8 cellular contexts compared by ENCODE assay signal in genomic region chr1:75724472-75725022, GRCh38. TPM values are rescaled to one million over a fixed set of nuclear protein-coding genes. Genes with fewer than 3 reads are reported as not detected.
DNase-seq lines count a peak whose midpoint lies in the region; ATAC-seq, FAIRE-seq and TF ChIP-seq lines count a peak whose summit lies in the region.

ACADM (plus strand) TSS chr1:75724709; CDS start chr1:75724788, 79 bp downstream.

- intact Hi-C loops in mucosa of descending colon (cut with DNase I, micrococcal nuclease), result loop anchor here in 1 of 2 donors (10.0 kb wide), 1 partner anchor 60 kb away; the partner anchor contains the start of gene RABGGTB

- H3K4me3 ChIP-seq in OCI-LY3 (ENCODE audit: low read length) (peak within 1 kb of the TSS; percentile 99), mucosa of descending colon (peak within 1 kb of the TSS; percentile 62)

- peak within 1 kb of the TSS; percentile 71 for H2AFZ ChIP-seq in OCI-LY3 (ENCODE audit: low read depth, low read length)

- H3K36me3 ChIP-seq in OCI-LY3 (replicated peaks; ENCODE audit: low read depth, low read length) (no peaks in the 10 kb centered on the region), mucosa of descending colon (ENCODE audit: low read depth) (no peaks in the 10 kb centered on the region)

- H3K79me2 ChIP-seq in OCI-LY3 (ENCODE audit: low read length), result peaks cover 24% of the 10 kb centered on the region

- no peaks in the 10 kb centered on the region for H3K9me3 ChIP-seq in OCI-LY3 (ENCODE audit: insufficient read depth, low read length)
- no peaks in the 10 kb centered on the region for H3K9me3 ChIP-seq in mucosa of descending colon

- 0 out of 2 replicates have a peak, but pooled peaks cover 3% of the 10 kb centered on the region for H4K20me1 ChIP-seq in OCI-LY3 (ENCODE audit: insufficient read depth, low read length)

- no peaks in the 10 kb centered on the region for H3K27me3 ChIP-seq in OCI-LY3 (ENCODE audit: low read depth, low read length)

- FAIRE-seq in HTR-8/SVneo (lab: Jason Lieb, UNC), result peak; percentile 31

- H3K27ac ChIP-seq in OCI-LY3 (ENCODE audit: low read length), result peak within 1 kb of the TSS; percentile 61

- H3K4me2 ChIP-seq in OCI-LY3 (ENCODE audit: low read length), result peak within 1 kb of the TSS; percentile 81

- TF ChIP-seq CTCF in OCI-LY3 (IDR thresholded peaks at IDR 0.05; ENCODE audit: low read depth, low read length) (no peak), mucosa of descending colon (IDR thresholded peaks at IDR 0.05) (no peak)

- peak within 1 kb of the TSS; percentile 86 for H3K9ac ChIP-seq in OCI-LY3 (ENCODE audit: low read length)

- DNase-seq in D341Med (ENCODE audit: low spot score) (peak; percentile 91), HTR-8/SVneo (ENCODE audit: insufficient read length, low spot score) (peak; percentile 79), activated T-cell treated with anti-CD3 and anti-CD28 coated beads for 24 hours (ENCODE audit: low read depth) (peak; percentile 84), epidermal melanocyte (ENCODE audit: insufficient read length, low spot score) (peak; percentile 75), mucosa of descending colon (peak; percentile 90 to 95 (median 93))
- DNase-seq in stimulated activated CD8-positive, alpha-beta memory T cell treated with anti-CD3 and anti-CD28 coated beads, Interleukin-4, amount 100 ng/mL, for 24 hours (ENCODE audit: low read depth), result peak; percentile 83

- peak; percentile 89 for ATAC-seq in GM21381 (IDR thresholded peaks at IDR 0.05; ENCODE audit: unreplicated experiment)
- peak; percentile 98 for ATAC-seq in mucosa of descending colon

- H3K4me1 ChIP-seq in OCI-LY3 (ENCODE audit: low read length) (peaks cover 28% of the 10 kb centered on the region), mucosa of descending colon (ENCODE audit: low read depth) (peaks cover 13% of the 10 kb centered on the region)

RNA-seq across cellular contexts. Expression of gene ACADM, which starts in this region (rescaled TPM):
- total RNA-seq in mucosa of descending colon, result 10 to 100 TPM; 59.3 to 79.5 (median 78.6) TPM

Comparison
In these comparisons a context has a peak if more than half of its experiments do, and no peak if none do; other contexts are left out.
1. Peak in every context shown above with its lines: DNase-seq, ATAC-seq, H3K4me3 ChIP-seq and H3K27ac ChIP-seq.